In genomic region chr1:112390775-112391602, GRCh38 we compare ENCODE assay signal across 8 cellular contexts. TPM values are rescaled to one million over a fixed set of nuclear protein-coding genes. Genes with fewer than 3 reads are reported as not detected.
DNase-seq lines count a peak whose midpoint lies in the region; ATAC-seq and TF ChIP-seq lines count a peak whose summit lies in the region.

No MANE protein-coding gene starts in this region.

- in situ Hi-C loops in GM23248 (cut with MboI): loop anchor here (10.0 kb wide), 2 partner anchors 74 to 224 kb away; partner anchors contain the start of genes CAPZA1 and ST7L

- peak overlapping the region; percentile 94 for H2AFZ ChIP-seq in GM23248

- TF ChIP-seq CTCF in RWPE2 (IDR thresholded peaks at IDR 0.05; ENCODE audit: poor library complexity, severe bottlenecking): peak; percentile 96
- TF ChIP-seq CTCF in neural crest cell (conservative IDR thresholded peaks at IDR 0.05): peak; percentile 94

- peaks cover 16% of the 10 kb centered on the region for H3K79me2 ChIP-seq in GM23248 (ENCODE audit: insufficient read depth)

- H3K9me3 Mint-ChIP-seq in neural crest cell: no peaks in the 10 kb centered on the region
- H3K9me3 Mint-ChIP-seq in stimulated activated naive CD8-positive, alpha-beta T cell treated with anti-CD3 and anti-CD28 coated beads, Interleukin-15, amount 100 ng/mL, for 72 hours: no peaks in the 10 kb centered on the region

- H4K20me1 ChIP-seq in GM23248 (ENCODE audit: insufficient read depth): no peaks in the 10 kb centered on the region

- peaks cover 35% of the 10 kb centered on the region for H3F3A ChIP-seq in GM23248 (ENCODE audit: insufficient read depth)

- H3K9me3 ChIP-seq in GM23248 (ENCODE audit: low read depth) (no peaks in the 10 kb centered on the region), RWPE2 (ENCODE audit: severe bottlenecking) (no peaks in the 10 kb centered on the region)

- peak overlapping the region; percentile 64 for H3K9ac ChIP-seq in GM23248

- H3K4me3 ChIP-seq in GM23248 (peak overlapping the region; percentile 73), RWPE2 (ENCODE audit: severe bottlenecking) (peak overlapping the region; percentile 23)

- peak overlapping the region; percentile 92 for H3K4me2 ChIP-seq in GM23248 (ENCODE audit: unreplicated experiment)

- H3K4me1 Mint-ChIP-seq in neural crest cell: peaks cover 30% of the 10 kb centered on the region
- peaks cover 29% of the 10 kb centered on the region for H3K4me1 Mint-ChIP-seq in stimulated activated naive CD8-positive, alpha-beta T cell treated with anti-CD3 and anti-CD28 coated beads, Interleukin-15, amount 100 ng/mL, for 72 hours

- peak overlapping the region; percentile 85 for H3K4me3 Mint-ChIP-seq in neural crest cell
- peak overlapping the region; percentile 77 to 81 for H3K4me3 Mint-ChIP-seq in stimulated activated naive CD8-positive, alpha-beta T cell treated with anti-CD3 and anti-CD28 coated beads, Interleukin-15, amount 100 ng/mL, for 72 hours

- H3K27ac ChIP-seq in GM23248 (peak overlapping the region; percentile 50), RWPE2 (ENCODE audit: poor library complexity, severe bottlenecking) (peak overlapping the region; percentile 44)

- H3K36me3 ChIP-seq in GM23248 (ENCODE audit: low read depth): no peaks in the 10 kb centered on the region
- no peaks in the 10 kb centered on the region for H3K36me3 ChIP-seq in RWPE2 (ENCODE audit: low read depth)

- peak; percentile 71 for ATAC-seq in RWPE2 (ENCODE audit: low read depth)
- ATAC-seq in stimulated activated naive CD8-positive, alpha-beta T cell treated with anti-CD3 and anti-CD28 coated beads, Interleukin-15, amount 100 ng/mL, for 72 hours: peak; percentile 87

- peaks cover 16% of the 10 kb centered on the region for H3K27me3 Mint-ChIP-seq in neural crest cell (ENCODE audit: low read depth)
- H3K27me3 Mint-ChIP-seq in stimulated activated naive CD8-positive, alpha-beta T cell treated with anti-CD3 and anti-CD28 coated beads, Interleukin-15, amount 100 ng/mL, for 72 hours: peaks cover 56% of the 10 kb centered on the region

- H3K9me2 ChIP-seq in GM23248 (ENCODE audit: insufficient read depth): no peaks in the 10 kb centered on the region

- H3K36me3 Mint-ChIP-seq in neural crest cell (ENCODE audit: low read depth): no peaks in the 10 kb centered on the region

- no peaks in the 10 kb centered on the region for H3K27me3 ChIP-seq in GM23248 (replicated peaks; ENCODE audit: insufficient read depth)
- no peaks in the 10 kb centered on the region for H3K27me3 ChIP-seq in RWPE2 (ENCODE audit: insufficient read depth, poor library complexity, severe bottlenecking)

- peaks cover 42% of the 10 kb centered on the region for H3K4me1 ChIP-seq in GM23248 (ENCODE audit: insufficient read depth)
- peaks cover 29% of the 10 kb centered on the region for H3K4me1 ChIP-seq in RWPE2 (ENCODE audit: insufficient read depth, poor library complexity, severe bottlenecking)

- 2 to 5% methylated on average over 14 to 15 of the region's 15 CpGs for WGBS in GM23248 (ENCODE audit: low coverage in 1 of 2, low lambda C conversion rate in 2 of 2, missing lambda C conversion rate in 2 of 2), 2 experiments

- no peak overlapping the region for H3K27ac Mint-ChIP-seq in neural crest cell (ENCODE audit: unreplicated experiment)
- peak overlapping the region in 1 of 2 donors; percentile 20 for H3K27ac Mint-ChIP-seq in stimulated activated naive CD8-positive, alpha-beta T cell treated with anti-CD3 and anti-CD28 coated beads, Interleukin-15, amount 100 ng/mL, for 72 hours

- DNase-seq in DMS153 treated with DMSO at 0.1 percent for 48 hours (lab: John Stamatoyannopoulos, UW; ENCODE audit: unreplicated experiment) (peak; percentile 93), GM23248 (peak; percentile 95), M059J (ENCODE audit: low read depth) (peak; percentile 93), RWPE2 (ENCODE audit: low spot score) (peak; percentile 76), fibroblast of the conjunctiva (ENCODE audit: low read depth) (peak; percentile 93), neural crest cell (ENCODE audit: low read depth, low spot score) (peak; percentile 85)
- DNase-seq in activated effector memory CD4-positive, alpha-beta T cell treated with Interleukin-2 at 50 U/mL for 16 hours: peak; percentile 59
- peak; percentile 82 to 83 for DNase-seq in stimulated activated naive CD8-positive, alpha-beta T cell treated with anti-CD3 and anti-CD28 coated beads, Interleukin-15, amount 100 ng/mL, for 72 hours

RNA-seq across cellular contexts. Expression of gene CTTNBP2NL, which starts 5.0 kb away (rescaled TPM):
- 19.2 and 24.3 TPM in 2 replicates for total RNA-seq in GM23248 (2014; rRNA removed; shearing (Covaris generic))
- polyA plus RNA-seq in GM23248 (2016; fragmentation: Nextera tagmentation; extraction: Ambion mirVana): 32.9 and 38.4 TPM in 2 replicates
- 13.5 and 17.2 TPM in 2 replicates for total RNA-seq in M059J (2014; rRNA removed; shearing (Covaris generic))
- 39.0 and 43.6 TPM in 2 replicates for total RNA-seq in neural crest cell

Comparison
In these comparisons a context has a peak if more than half of its experiments do, and no peak if none do; other contexts are left out.
1. Peak in every context shown above with its lines: DNase-seq, ATAC-seq, H3K4me3 ChIP-seq and H3K27ac ChIP-seq.